7 cellular contexts compared by ENCODE assay signal in genomic region chr10:103760233-103760632, GRCh38.
DNase-seq lines count a peak whose midpoint lies in the region; ATAC-seq, FAIRE-seq and TF ChIP-seq lines count a peak whose summit lies in the region.
"Not testable (repeated sequence)": the region's sequence is repeated elsewhere in the genome, so short reads cannot be mapped to it uniquely, and the experiment has no call there.

No MANE protein-coding gene starts in this region.

- TF ChIP-seq CTCF in RWPE2 (IDR thresholded peaks at IDR 0.05; ENCODE audit: poor library complexity, severe bottlenecking); endothelial cell (IDR thresholded peaks at IDR 0.05; ENCODE audit: unreplicated experiment); heart right ventricle (IDR thresholded peaks at IDR 0.05); HepG2 (CRISPR knock-in tag; IDR thresholded peaks at IDR 0.05); gastrocnemius medialis (IDR thresholded peaks at IDR 0.05 in 4 of 5, conservative IDR thresholded peaks at IDR 0.05 in 1 of 5): not testable (repeated sequence)

- H3K27me3 ChIP-seq in BLaER1; RWPE2 (ENCODE audit: insufficient read depth, poor library complexity, severe bottlenecking); heart right ventricle; HepG2 (ENCODE audit: control insufficient read depth in 1 of 2, insufficient read depth in 2 of 2, low read length in 2 of 2); gastrocnemius medialis: not testable (repeated sequence)

- H3K4me2 ChIP-seq in BLaER1, result peak overlapping the region; percentile 91
- H3K4me2 ChIP-seq in HepG2 (ENCODE audit: low read depth, low read length), result not testable (repeated sequence)

- not testable (repeated sequence) for FAIRE-seq in HepG2 (lab: Jason Lieb, UNC)

- H3K4me1 ChIP-seq in BLaER1 (peaks cover 98% of the 10 kb centered on the region), RWPE2 (ENCODE audit: insufficient read depth, poor library complexity, severe bottlenecking) (peaks cover 74% of the 10 kb centered on the region), heart right ventricle (peaks cover 30 to 96% (median 82%) of the 10 kb centered on the region in 9 donors), HepG2 (ENCODE audit: insufficient read depth, low read length) (peaks cover 31% of the 10 kb centered on the region), gastrocnemius medialis (peaks cover 83 to 87% of the 10 kb centered on the region in 2 donors)

- not testable (repeated sequence) for H3K4me3 Mint-ChIP-seq in endothelial cell (ENCODE audit: unreplicated experiment)

- H3K9me3 Mint-ChIP-seq in endothelial cell (ENCODE audit: unreplicated experiment), result not testable (repeated sequence)

- not testable (repeated sequence) for H2AFZ ChIP-seq in HepG2 (ENCODE audit: low read length)

- peaks cover 70% of the 10 kb centered on the region for H3K4me1 Mint-ChIP-seq in endothelial cell (ENCODE audit: unreplicated experiment)

- TF ChIP-seq EP300 in HepG2 (IDR thresholded peaks at IDR 0.05; ENCODE audit: low read depth in 2 of 2, low read length in 2 of 2); HepG2 (CRISPR knock-in tag; IDR thresholded peaks at IDR 0.05; ENCODE audit: borderline replicate concordance): not testable (repeated sequence)

- H3K27ac Mint-ChIP-seq in endothelial cell (ENCODE audit: unreplicated experiment), result peak overlapping the region; percentile 99

- CTCF ChIA-PET in HepG2 (lab: Yijun Ruan, JAX; ENCODE audit: low intra/inter-chr PET ratio, low total read pairs), result not testable (repeated sequence)

- H3K27me3 Mint-ChIP-seq in endothelial cell (ENCODE audit: unreplicated experiment), result peaks cover 16% of the 10 kb centered on the region

- BruUV-seq in HepG2 (replicated peaks; lab: Mats Ljungman, UMichigan), result not testable (repeated sequence)

- WGBS in heart right ventricle, 2 donors, result 92 to 97% methylated on average over 3 of the region's 3 CpGs
- WGBS in HepG2 (ENCODE audit: low lambda C conversion rate), result 95% methylated on average over 3 of the region's 3 CpGs

- TF ChIP-seq POLR2A in HepG2 (IDR thresholded peaks at IDR 0.05; ENCODE audit: insufficient read depth in 1 of 2, low read depth in 2 of 2, low read length in 2 of 2); gastrocnemius medialis (IDR thresholded peaks at IDR 0.05): not testable (repeated sequence)

- H3K4me3 ChIP-seq in BLaER1, result 0 out of 2 replicates have a peak overlapping the region, but pooled peaks have one; percentile 20
- not testable (repeated sequence) for H3K4me3 ChIP-seq in RWPE2 (ENCODE audit: severe bottlenecking); heart right ventricle; HepG2 (replicated peaks in 1 of 3; ENCODE audit: insufficient read depth in 1 of 3, low read depth in 2 of 3, low read length in 3 of 3); gastrocnemius medialis

- H4K20me1 ChIP-seq in BLaER1, result peaks cover 49% of the 10 kb centered on the region
- H4K20me1 ChIP-seq in HepG2 (ENCODE audit: insufficient read depth, low read length), result not testable (repeated sequence)

- intact Hi-C loops in heart right ventricle (cut with DNase I); HepG2 (cut with micrococcal nuclease; ENCODE audit: unreplicated experiment); gastrocnemius medialis (cut with DNase I; ENCODE audit: low total_unique reads): not testable (repeated sequence)

- peaks cover 13% of the 10 kb centered on the region for H3K36me3 Mint-ChIP-seq in endothelial cell (ENCODE audit: low read depth, unreplicated experiment)

- TF ChIP-seq RAD21 in HepG2 (CRISPR knock-in tag; IDR thresholded peaks at IDR 0.05), result not testable (repeated sequence)

- H3K27ac ChIP-seq in BLaER1, result peak overlapping the region; percentile 79
- peak overlapping the region; percentile 98 for H3K27ac ChIP-seq in RWPE2 (ENCODE audit: poor library complexity, severe bottlenecking)
- peak overlapping the region; percentile 77 to 96 (median 94) for H3K27ac ChIP-seq in heart right ventricle
- peak overlapping the region; percentile 53 for H3K27ac ChIP-seq in HepG2 (ENCODE audit: extremely low read length, insufficient read depth, low read length)
- peak overlapping the region; percentile 88 to 98 (median 94) for H3K27ac ChIP-seq in gastrocnemius medialis
- H3K27ac ChIP-seq in temporal lobe (ENCODE audit: low read depth, low read length), result peak overlapping the region; percentile 62

- ATAC-seq in RWPE2 (ENCODE audit: low read depth); heart right ventricle; HepG2; gastrocnemius medialis: not testable (repeated sequence)

- not testable (repeated sequence) for DNase-seq in RWPE2 (ENCODE audit: low spot score); endothelial cell (ENCODE audit: low spot score); heart right ventricle; HepG2 (ENCODE audit: low spot score); gastrocnemius medialis

- POLR2A ChIA-PET in HepG2 (lab: Yijun Ruan, JAX), result not testable (repeated sequence)

- peaks cover 37% of the 10 kb centered on the region for H3K36me3 ChIP-seq in BLaER1
- peaks cover 30% of the 10 kb centered on the region for H3K36me3 ChIP-seq in RWPE2 (ENCODE audit: low read depth)
- H3K36me3 ChIP-seq in heart right ventricle, gastrocnemius medialis: not testable (repeated sequence)
- peaks cover 28 to 65% of the 10 kb centered on the region in 2 experiments for H3K36me3 ChIP-seq in HepG2 (replicated peaks in 1 of 2; ENCODE audit: control insufficient read depth in 1 of 2, insufficient read depth in 2 of 2, low read length in 2 of 2)

- H3K79me2 ChIP-seq in HepG2 (ENCODE audit: insufficient read depth, low read length), result not testable (repeated sequence)

- in situ Hi-C loops in HepG2 (cut with HindIII; ENCODE audit: extremely low pct_ligation_motif_present, low pct_unique_long_range_greater_than_20kb), result not testable (repeated sequence)
- in situ Hi-C loops in gastrocnemius medialis (cut with MboI; ENCODE audit: low sequenced_read_pairs in 4 of 4), result loop anchor here in 1 of 4 donors (10.0 kb wide), 1 partner anchor 85 kb away; no protein-coding TSS in a partner anchor

- H3K9me3 ChIP-seq in BLaER1; RWPE2 (ENCODE audit: severe bottlenecking); heart right ventricle; HepG2 (ENCODE audit: low read length); gastrocnemius medialis: not testable (repeated sequence)

- H3K9ac ChIP-seq in BLaER1, result peak overlapping the region; percentile 68; the same call in 1 of the 2 replicates
- H3K9ac ChIP-seq in HepG2 (ENCODE audit: insufficient read depth, low read depth, low read length), result not testable (repeated sequence)

TF ChIP-seq in HepG2, 621 proteins besides CTCF, POLR2A, EP300 and RAD21:
- TF ChIP-seq, protein P1, sequence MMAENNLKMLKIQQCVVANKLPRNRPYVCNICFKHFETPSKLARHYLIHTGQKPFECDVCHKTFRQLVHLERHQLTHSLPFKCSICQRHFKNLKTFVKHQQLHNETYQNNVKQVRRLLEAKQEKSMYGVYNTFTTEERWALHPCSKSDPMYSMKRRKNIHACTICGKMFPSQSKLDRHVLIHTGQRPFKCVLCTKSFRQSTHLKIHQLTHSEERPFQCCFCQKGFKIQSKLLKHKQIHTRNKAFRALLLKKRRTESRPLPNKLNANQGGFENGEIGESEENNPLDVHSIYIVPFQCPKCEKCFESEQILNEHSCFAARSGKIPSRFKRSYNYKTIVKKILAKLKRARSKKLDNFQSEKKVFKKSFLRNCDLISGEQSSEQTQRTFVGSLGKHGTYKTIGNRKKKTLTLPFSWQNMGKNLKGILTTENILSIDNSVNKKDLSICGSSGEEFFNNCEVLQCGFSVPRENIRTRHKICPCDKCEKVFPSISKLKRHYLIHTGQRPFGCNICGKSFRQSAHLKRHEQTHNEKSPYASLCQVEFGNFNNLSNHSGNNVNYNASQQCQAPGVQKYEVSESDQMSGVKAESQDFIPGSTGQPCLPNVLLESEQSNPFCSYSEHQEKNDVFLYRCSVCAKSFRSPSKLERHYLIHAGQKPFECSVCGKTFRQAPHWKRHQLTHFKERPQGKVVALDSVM (CRISPR knock-in tag; IDR thresholded peaks at IDR 0.05), result peak; percentile 88
TF ChIP-seq in HepG2: peak in this region for 1; not testable (repeated sequence) for 620.
